1 cellular context compared by ENCODE assay signal in the genomic region with DNA sequence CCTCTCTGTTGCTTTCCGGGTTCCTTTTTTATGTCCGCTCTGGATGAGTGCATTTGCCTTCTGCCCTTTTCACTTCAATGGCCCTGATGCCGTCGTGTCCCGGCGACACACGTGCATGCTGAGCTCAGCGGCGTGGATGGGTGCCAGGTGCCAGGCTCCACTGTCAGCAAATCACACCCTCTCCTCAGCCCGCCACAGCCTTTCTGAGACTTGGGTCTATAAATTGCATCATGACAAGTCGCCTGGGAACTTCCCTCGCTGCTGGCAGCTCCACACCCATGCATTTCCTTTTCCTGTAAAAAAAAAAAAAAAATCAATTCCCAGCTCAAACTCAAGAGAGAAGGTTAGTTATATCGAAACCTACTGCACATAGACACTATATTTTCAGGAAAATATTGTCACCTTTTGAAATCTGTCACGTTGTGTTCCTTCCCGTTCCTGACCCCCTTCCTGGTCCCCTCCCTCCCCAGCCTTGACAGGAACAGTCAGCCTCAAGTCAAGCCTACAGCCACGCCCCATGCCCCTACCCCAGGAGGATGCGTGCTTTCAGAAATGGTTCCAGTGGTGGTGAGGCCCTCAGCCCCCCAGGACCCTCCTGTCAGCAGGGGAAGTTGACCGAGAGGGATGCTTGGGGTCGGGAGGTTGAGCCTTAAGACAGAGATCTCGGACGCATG.
TF ChIP-seq lines count a peak whose summit lies in the region.

No MANE protein-coding gene starts in this region.

TF ChIP-seq in WTC11, 78 proteins besides CTCF, POLR2A, EP300 and RAD21 (continued from another document):
- TF ChIP-seq, protein P1, sequence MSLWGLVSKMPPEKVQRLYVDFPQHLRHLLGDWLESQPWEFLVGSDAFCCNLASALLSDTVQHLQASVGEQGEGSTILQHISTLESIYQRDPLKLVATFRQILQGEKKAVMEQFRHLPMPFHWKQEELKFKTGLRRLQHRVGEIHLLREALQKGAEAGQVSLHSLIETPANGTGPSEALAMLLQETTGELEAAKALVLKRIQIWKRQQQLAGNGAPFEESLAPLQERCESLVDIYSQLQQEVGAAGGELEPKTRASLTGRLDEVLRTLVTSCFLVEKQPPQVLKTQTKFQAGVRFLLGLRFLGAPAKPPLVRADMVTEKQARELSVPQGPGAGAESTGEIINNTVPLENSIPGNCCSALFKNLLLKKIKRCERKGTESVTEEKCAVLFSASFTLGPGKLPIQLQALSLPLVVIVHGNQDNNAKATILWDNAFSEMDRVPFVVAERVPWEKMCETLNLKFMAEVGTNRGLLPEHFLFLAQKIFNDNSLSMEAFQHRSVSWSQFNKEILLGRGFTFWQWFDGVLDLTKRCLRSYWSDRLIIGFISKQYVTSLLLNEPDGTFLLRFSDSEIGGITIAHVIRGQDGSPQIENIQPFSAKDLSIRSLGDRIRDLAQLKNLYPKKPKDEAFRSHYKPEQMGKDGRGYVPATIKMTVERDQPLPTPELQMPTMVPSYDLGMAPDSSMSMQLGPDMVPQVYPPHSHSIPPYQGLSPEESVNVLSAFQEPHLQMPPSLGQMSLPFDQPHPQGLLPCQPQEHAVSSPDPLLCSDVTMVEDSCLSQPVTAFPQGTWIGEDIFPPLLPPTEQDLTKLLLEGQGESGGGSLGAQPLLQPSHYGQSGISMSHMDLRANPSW (CRISPR knock-in tag; conservative IDR thresholded peaks at IDR 0.05; ENCODE audit: low read depth), result no peak
- TF ChIP-seq MXD4 (CRISPR knock-in tag; IDR thresholded peaks at IDR 0.05; ENCODE audit: borderline replicate concordance) (no peak), ZBTB21 (CRISPR knock-in tag; IDR thresholded peaks at IDR 0.05; ENCODE audit: borderline replicate concordance) (no peak), NR1H2 (CRISPR knock-in tag; IDR thresholded peaks at IDR 0.05) (no peak), ATF1 (CRISPR knock-in tag; IDR thresholded peaks at IDR 0.05) (no peak), OVOL2 (CRISPR knock-in tag; IDR thresholded peaks at IDR 0.05; ENCODE audit: borderline replicate concordance) (no peak), ETV6 (CRISPR knock-in tag; IDR thresholded peaks at IDR 0.05) (no peak), NR2C2 (CRISPR knock-in tag; IDR thresholded peaks at IDR 0.05) (no peak), PRRX2 (CRISPR knock-in tag; IDR thresholded peaks at IDR 0.05) (no peak)
- TF ChIP-seq, protein P2, sequence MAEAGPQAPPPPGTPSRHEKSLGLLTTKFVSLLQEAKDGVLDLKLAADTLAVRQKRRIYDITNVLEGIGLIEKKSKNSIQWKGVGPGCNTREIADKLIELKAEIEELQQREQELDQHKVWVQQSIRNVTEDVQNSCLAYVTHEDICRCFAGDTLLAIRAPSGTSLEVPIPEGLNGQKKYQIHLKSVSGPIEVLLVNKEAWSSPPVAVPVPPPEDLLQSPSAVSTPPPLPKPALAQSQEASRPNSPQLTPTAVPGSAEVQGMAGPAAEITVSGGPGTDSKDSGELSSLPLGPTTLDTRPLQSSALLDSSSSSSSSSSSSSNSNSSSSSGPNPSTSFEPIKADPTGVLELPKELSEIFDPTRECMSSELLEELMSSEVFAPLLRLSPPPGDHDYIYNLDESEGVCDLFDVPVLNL (CRISPR knock-in tag; IDR thresholded peaks at IDR 0.05; ENCODE audit: borderline replicate concordance, low read depth), result no peak
- TF ChIP-seq, protein P3, sequence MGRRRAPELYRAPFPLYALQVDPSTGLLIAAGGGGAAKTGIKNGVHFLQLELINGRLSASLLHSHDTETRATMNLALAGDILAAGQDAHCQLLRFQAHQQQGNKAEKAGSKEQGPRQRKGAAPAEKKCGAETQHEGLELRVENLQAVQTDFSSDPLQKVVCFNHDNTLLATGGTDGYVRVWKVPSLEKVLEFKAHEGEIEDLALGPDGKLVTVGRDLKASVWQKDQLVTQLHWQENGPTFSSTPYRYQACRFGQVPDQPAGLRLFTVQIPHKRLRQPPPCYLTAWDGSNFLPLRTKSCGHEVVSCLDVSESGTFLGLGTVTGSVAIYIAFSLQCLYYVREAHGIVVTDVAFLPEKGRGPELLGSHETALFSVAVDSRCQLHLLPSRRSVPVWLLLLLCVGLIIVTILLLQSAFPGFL (CRISPR knock-in tag; IDR thresholded peaks at IDR 0.05; ENCODE audit: borderline replicate concordance), result no peak
- TF ChIP-seq, protein P4, sequence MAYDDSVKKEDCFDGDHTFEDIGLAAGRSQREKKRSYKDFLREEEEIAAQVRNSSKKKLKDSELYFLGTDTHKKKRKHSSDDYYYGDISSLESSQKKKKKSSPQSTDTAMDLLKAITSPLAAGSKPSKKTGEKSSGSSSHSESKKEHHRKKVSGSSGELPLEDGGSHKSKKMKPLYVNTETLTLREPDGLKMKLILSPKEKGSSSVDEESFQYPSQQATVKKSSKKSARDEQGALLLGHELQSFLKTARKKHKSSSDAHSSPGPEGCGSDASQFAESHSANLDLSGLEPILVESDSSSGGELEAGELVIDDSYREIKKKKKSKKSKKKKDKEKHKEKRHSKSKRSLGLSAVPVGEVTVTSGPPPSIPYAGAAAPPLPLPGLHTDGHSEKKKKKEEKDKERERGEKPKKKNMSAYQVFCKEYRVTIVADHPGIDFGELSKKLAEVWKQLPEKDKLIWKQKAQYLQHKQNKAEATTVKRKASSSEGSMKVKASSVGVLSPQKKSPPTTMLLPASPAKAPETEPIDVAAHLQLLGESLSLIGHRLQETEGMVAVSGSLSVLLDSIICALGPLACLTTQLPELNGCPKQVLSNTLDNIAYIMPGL (CRISPR knock-in tag; IDR thresholded peaks at IDR 0.05), result no peak
TF ChIP-seq in WTC11: peak in this region for 0.
